Comparison of ENCODE assay signal across 8 cellular contexts in the genomic region with DNA sequence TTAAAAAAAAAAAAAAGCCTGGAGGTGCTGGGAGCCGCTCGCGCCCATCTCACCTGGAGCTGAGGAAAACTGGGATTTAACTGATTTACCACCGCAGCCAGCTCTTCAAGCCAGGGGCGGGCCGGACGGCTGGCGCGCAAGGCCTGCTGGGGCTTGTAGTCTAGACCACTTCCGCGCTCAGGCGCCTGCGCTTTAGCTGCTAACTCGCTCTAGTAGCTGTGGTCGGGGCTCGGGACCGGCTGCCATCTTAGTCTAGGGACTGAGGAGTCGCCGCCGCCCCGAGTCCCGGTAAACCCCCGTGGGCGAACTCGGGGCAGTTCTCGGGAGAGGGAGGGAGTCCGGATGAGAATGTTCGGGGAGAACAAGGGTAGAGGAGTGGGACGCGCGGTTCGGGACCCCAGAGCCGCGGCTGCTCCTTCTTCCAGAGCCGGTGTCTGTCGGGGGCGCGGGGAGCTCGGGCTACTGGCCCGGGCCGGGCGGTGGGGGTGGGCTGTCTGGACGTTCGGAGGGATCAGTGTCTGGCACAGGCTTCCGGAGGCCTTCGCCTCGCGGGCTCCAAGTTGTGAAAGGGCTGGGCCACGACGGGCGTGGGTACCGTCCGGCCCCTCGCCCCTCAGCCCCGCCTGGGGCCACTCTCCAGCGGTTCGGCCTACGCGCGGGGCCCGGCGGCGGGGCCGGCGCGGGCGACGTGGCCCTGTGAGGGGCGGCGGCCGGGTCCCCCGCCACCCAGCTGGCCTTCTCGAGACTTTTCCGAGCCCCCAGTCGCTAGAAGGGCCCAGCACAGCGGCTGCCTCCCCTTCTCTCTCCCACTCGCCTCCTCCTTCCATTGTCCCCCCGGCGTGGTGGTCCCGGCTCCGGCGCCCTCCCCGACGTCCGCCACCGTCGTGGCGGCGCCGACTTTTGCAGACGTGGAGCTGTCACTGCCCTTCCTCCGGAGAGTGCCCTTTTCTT. TPM values are rescaled to one million over a fixed set of nuclear protein-coding genes. Genes with fewer than 3 reads are reported as not detected.
DNase-seq lines count a peak whose midpoint lies in the region; ATAC-seq, FAIRE-seq and TF ChIP-seq lines count a peak whose summit lies in the region.

TSS of gene ITCH (plus strand) at position 212 of the 951 bp plus-strand sequence. CDS start 30,539 bp downstream, outside the sequence.

- H3K27me3 Mint-ChIP-seq in T-helper 1 cell treated with Interleukin-12 subunit alpha and Interleukin-12 subunit beta and Interleukin-4 antibody, amounts not matched to agents 30 μg/mL and 1 μg/mL, for 36 hours (ENCODE audit: low read depth), result no peaks in the 10 kb centered on the region

- ATAC-seq in HG02884 (IDR thresholded peaks at IDR 0.05; ENCODE audit: unreplicated experiment) (peak; percentile 85), left ventricle myocardium superior (peak; percentile 100), psoas muscle (peak; percentile 99 to 100 (median 100))

- peak within 1 kb of the TSS; percentile 90 for H3K27ac ChIP-seq in psoas muscle

- peak within 1 kb of the TSS; percentile 97 for H3K4me3 ChIP-seq in psoas muscle

- in situ Hi-C loops in GM13977 (cut with MboI; ENCODE audit: low pct_unique_long_range_greater_than_20kb, low sequenced_read_pairs, unreplicated experiment), result no loop called here

- DNase-seq in GM13977 (ENCODE audit: low spot score) (peak; percentile 96), NCI-H1694 (lab: John Stamatoyannopoulos, UW) (peak; percentile 86), amygdala (lab: John Stamatoyannopoulos, UW) (peak; percentile 63 to 97 (median 91)), left ventricle myocardium superior (peak; percentile 98), psoas muscle (peak; percentile 95 to 98), urothelium cell line (ENCODE audit: low spot score) (peak; percentile 99)

- TF ChIP-seq CTCF in GM13977 (IDR thresholded peaks at IDR 0.05; ENCODE audit: extremely low read depth, insufficient read depth, missing control alignments), result no peak
- TF ChIP-seq CTCF in psoas muscle (IDR thresholded peaks at IDR 0.05), result no peak

- H3K36me3 Mint-ChIP-seq in T-helper 1 cell treated with Interleukin-12 subunit alpha and Interleukin-12 subunit beta and Interleukin-4 antibody, amounts not matched to agents 30 μg/mL and 1 μg/mL, for 36 hours (ENCODE audit: low read depth), result peaks cover 18% of the 10 kb centered on the region

- H3K36me3 ChIP-seq in psoas muscle (ENCODE audit: insufficient read depth in 1 of 2, low read depth in 1 of 2), result peaks cover 0 to under 1% of the 10 kb centered on the region in 2 donors

- intact Hi-C loops in left ventricle myocardium superior (cut with micrococcal nuclease) (no loop called here), psoas muscle (cut with DNase I) (no loop called here)

- 0 to 1% (median 1%) methylated on average over 57 to 92 of the region's 92 CpGs for WGBS in psoas muscle, 3 donors

- H3K27ac Mint-ChIP-seq in T-helper 1 cell treated with Interleukin-12 subunit alpha and Interleukin-12 subunit beta and Interleukin-4 antibody, amounts not matched to agents 30 μg/mL and 1 μg/mL, for 36 hours, result peak within 1 kb of the TSS; percentile 95

- no peak for FAIRE-seq in urothelium cell line (lab: Jason Lieb, UNC)

- H3K9me3 ChIP-seq in psoas muscle, result no peaks in the 10 kb centered on the region

- H3K27me3 ChIP-seq in psoas muscle (ENCODE audit: insufficient read depth in 3 of 3, low read length in 2 of 3), result no peaks in the 10 kb centered on the region

- no peaks in the 10 kb centered on the region for H3K9me3 Mint-ChIP-seq in T-helper 1 cell treated with Interleukin-12 subunit alpha and Interleukin-12 subunit beta and Interleukin-4 antibody, amounts not matched to agents 30 μg/mL and 1 μg/mL, for 36 hours

- H3K4me1 Mint-ChIP-seq in T-helper 1 cell treated with Interleukin-12 subunit alpha and Interleukin-12 subunit beta and Interleukin-4 antibody, amounts not matched to agents 30 μg/mL and 1 μg/mL, for 36 hours (ENCODE audit: low read depth), result peaks cover 33% of the 10 kb centered on the region

- peak within 1 kb of the TSS; percentile 93 for H3K4me3 Mint-ChIP-seq in T-helper 1 cell treated with Interleukin-12 subunit alpha and Interleukin-12 subunit beta and Interleukin-4 antibody, amounts not matched to agents 30 μg/mL and 1 μg/mL, for 36 hours

- peaks cover 25% of the 10 kb centered on the region for H3K4me1 ChIP-seq in psoas muscle

RNA-seq across cellular contexts. Expression of gene ITCH, which starts in this region (rescaled TPM):
- total RNA-seq in left ventricle myocardium superior (39.5 TPM), psoas muscle (10 to 100 TPM; 36.9 to 50.3 (median 41.7) TPM)
- polyA plus RNA-seq in psoas muscle, result 10 to 100 TPM; 10.1 to 35.1 (median 14.4) TPM

Comparison
In these comparisons a context has a peak if more than half of its experiments do, and no peak if none do; other contexts are left out.
1. Peak in every context shown above with its lines: DNase-seq, ATAC-seq, H3K4me3 ChIP-seq and H3K27ac ChIP-seq.